ENCODE assay signal across 8 cellular contexts in genomic region chr2:3379647-3380534, GRCh38. TPM values are rescaled to one million over a fixed set of nuclear protein-coding genes. Genes with fewer than 3 reads are reported as not detected.
DNase-seq lines count a peak whose midpoint lies in the region; ATAC-seq and TF ChIP-seq lines count a peak whose summit lies in the region.

TSS of gene TRAPPC12 (plus strand) at chr2:3379694. CDS start at chr2:3387624, 7,930 bp downstream.

- under 1% methylated on average over 61 of the region's 61 CpGs for WGBS in liver

- peak; percentile 48 to 53 for TF ChIP-seq RAD21 in liver (IDR thresholded peaks at IDR 0.05)

- H3K27me3 ChIP-seq in BE2C (no peaks in the 10 kb centered on the region), liver (ENCODE audit: control insufficient read depth in 4 of 4, insufficient read depth in 4 of 4, low read length in 3 of 4) (no peaks in the 10 kb centered on the region)

- H3K9ac ChIP-seq in liver (ENCODE audit: low read depth in 1 of 2, low read length in 2 of 2), result peak within 1 kb of the TSS; percentile 48 to 91

- H3K27ac ChIP-seq in liver (ENCODE audit: low read depth in 1 of 2, low read length in 2 of 2), result peak within 1 kb of the TSS; percentile 91 to 98

- H3K9me3 ChIP-seq in BE2C (no peaks in the 10 kb centered on the region), liver (ENCODE audit: control insufficient read depth in 4 of 4, low read length in 3 of 4) (no peaks in the 10 kb centered on the region)

- H3K4me1 ChIP-seq in BE2C (peaks cover 7% of the 10 kb centered on the region; the same call in 1 of the 2 replicates), liver (ENCODE audit: control insufficient read depth in 4 of 4, insufficient read depth in 4 of 4, low read length in 3 of 4) (peaks cover 5 to 37% (median 32%) of the 10 kb centered on the region in 4 donors)

- H3K36me3 ChIP-seq in BE2C, result no peaks in the 10 kb centered on the region
- H3K36me3 ChIP-seq in liver (ENCODE audit: control insufficient read depth in 4 of 4, insufficient read depth in 3 of 4, low read depth in 1 of 4, low read length in 3 of 4), result peaks cover 0 to 3% (median 0%) of the 10 kb centered on the region in 4 donors

- DNase-seq in BE2C (peak; percentile 92), NCI-H748 (lab: John Stamatoyannopoulos, UW; ENCODE audit: unreplicated experiment) (peak; percentile 96), dermis blood vessel endothelial cell (peak; percentile 86)
- peak; percentile 85 to 94 for DNase-seq in activated CD4-positive, alpha-beta T cell treated with anti-CD3 and anti-CD28 coated beads, Interleukin-2, amount 50 U/mL, for 24 hours (ENCODE audit: low read depth in 1 of 2, low spot score in 1 of 2)
- peak; percentile 91 to 92 for DNase-seq in stimulated activated CD4-positive, alpha-beta T cell treated with anti-CD3 and anti-CD28 coated beads, Interleukin-4, amount 100 ng/mL, for 4 hours

- TF ChIP-seq CTCF in BE2C (IDR thresholded peaks at IDR 0.05; ENCODE audit: low read depth, low read length) (peak; percentile 59), liver (IDR thresholded peaks at IDR 0.05; ENCODE audit: low read depth, low read length, missing input control) (no peak)

- ATAC-seq in GM19025 (IDR thresholded peaks at IDR 0.05; ENCODE audit: low read depth, unreplicated experiment), result peak; percentile 71
- ATAC-seq in HG03342 (IDR thresholded peaks at IDR 0.05; ENCODE audit: unreplicated experiment), result peak; percentile 72

- H3K4me3 ChIP-seq in BE2C (ENCODE audit: low read depth, low read length) (peak within 1 kb of the TSS; percentile 88), liver (ENCODE audit: low read depth in 1 of 3, low read length in 3 of 3) (peak within 1 kb of the TSS; percentile 63 to 99 (median 80))

TF ChIP-seq in liver, 16 proteins besides CTCF, POLR2A, EP300 and RAD21:
- peak; percentile 51 for TF ChIP-seq HNF4G (IDR thresholded peaks at IDR 0.05)
- TF ChIP-seq, protein P1, sequence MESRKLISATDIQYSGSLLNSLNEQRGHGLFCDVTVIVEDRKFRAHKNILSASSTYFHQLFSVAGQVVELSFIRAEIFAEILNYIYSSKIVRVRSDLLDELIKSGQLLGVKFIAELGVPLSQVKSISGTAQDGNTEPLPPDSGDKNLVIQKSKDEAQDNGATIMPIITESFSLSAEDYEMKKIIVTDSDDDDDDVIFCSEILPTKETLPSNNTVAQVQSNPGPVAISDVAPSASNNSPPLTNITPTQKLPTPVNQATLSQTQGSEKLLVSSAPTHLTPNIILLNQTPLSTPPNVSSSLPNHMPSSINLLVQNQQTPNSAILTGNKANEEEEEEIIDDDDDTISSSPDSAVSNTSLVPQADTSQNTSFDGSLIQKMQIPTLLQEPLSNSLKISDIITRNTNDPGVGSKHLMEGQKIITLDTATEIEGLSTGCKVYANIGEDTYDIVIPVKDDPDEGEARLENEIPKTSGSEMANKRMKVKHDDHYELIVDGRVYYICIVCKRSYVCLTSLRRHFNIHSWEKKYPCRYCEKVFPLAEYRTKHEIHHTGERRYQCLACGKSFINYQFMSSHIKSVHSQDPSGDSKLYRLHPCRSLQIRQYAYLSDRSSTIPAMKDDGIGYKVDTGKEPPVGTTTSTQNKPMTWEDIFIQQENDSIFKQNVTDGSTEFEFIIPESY (IDR thresholded peaks at IDR 0.05), result peak; percentile 58
- peak; percentile 13 for TF ChIP-seq FOXA1 (IDR thresholded peaks at IDR 0.05)
- peak; percentile 44 to 79 for TF ChIP-seq EGR1 (IDR thresholded peaks at IDR 0.05; ENCODE audit: low read depth in 2 of 2)
- TF ChIP-seq SP1 (IDR thresholded peaks at IDR 0.05), result peak; percentile 77
- peak; percentile 25 for TF ChIP-seq TAF1 (conservative IDR thresholded peaks at IDR 0.05)
- no peak for TF ChIP-seq NR2F2 (IDR thresholded peaks at IDR 0.05)
- TF ChIP-seq YY1 (IDR thresholded peaks at IDR 0.05), result peak; percentile 54
- peak; percentile 75 to 80 for TF ChIP-seq HNF4A (conservative IDR thresholded peaks at IDR 0.05)
- TF ChIP-seq, protein P2, sequence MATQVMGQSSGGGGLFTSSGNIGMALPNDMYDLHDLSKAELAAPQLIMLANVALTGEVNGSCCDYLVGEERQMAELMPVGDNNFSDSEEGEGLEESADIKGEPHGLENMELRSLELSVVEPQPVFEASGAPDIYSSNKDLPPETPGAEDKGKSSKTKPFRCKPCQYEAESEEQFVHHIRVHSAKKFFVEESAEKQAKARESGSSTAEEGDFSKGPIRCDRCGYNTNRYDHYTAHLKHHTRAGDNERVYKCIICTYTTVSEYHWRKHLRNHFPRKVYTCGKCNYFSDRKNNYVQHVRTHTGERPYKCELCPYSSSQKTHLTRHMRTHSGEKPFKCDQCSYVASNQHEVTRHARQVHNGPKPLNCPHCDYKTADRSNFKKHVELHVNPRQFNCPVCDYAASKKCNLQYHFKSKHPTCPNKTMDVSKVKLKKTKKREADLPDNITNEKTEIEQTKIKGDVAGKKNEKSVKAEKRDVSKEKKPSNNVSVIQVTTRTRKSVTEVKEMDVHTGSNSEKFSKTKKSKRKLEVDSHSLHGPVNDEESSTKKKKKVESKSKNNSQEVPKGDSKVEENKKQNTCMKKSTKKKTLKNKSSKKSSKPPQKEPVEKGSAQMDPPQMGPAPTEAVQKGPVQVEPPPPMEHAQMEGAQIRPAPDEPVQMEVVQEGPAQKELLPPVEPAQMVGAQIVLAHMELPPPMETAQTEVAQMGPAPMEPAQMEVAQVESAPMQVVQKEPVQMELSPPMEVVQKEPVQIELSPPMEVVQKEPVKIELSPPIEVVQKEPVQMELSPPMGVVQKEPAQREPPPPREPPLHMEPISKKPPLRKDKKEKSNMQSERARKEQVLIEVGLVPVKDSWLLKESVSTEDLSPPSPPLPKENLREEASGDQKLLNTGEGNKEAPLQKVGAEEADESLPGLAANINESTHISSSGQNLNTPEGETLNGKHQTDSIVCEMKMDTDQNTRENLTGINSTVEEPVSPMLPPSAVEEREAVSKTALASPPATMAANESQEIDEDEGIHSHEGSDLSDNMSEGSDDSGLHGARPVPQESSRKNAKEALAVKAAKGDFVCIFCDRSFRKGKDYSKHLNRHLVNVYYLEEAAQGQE (IDR thresholded peaks at IDR 0.05), result peak; percentile 71
- TF ChIP-seq ATF3 (IDR thresholded peaks at IDR 0.05), result peak; percentile 10
- TF ChIP-seq, protein P3, sequence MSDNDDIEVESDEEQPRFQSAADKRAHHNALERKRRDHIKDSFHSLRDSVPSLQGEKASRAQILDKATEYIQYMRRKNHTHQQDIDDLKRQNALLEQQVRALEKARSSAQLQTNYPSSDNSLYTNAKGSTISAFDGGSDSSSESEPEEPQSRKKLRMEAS (IDR thresholded peaks at IDR 0.05), result peak; percentile 86
- peak; percentile 77 to 87 for TF ChIP-seq RXRA (IDR thresholded peaks at IDR 0.05)
- TF ChIP-seq JUND (IDR thresholded peaks at IDR 0.05), result peak in 1 of 2 donors; percentile 22
- peak; percentile 69 for TF ChIP-seq FOXA2 (IDR thresholded peaks at IDR 0.05)
- peak; percentile 93 to 98 for TF ChIP-seq GABPA (IDR thresholded peaks at IDR 0.05 in 1 of 2, conservative IDR thresholded peaks at IDR 0.05 in 1 of 2)
TF ChIP-seq in liver: peak in this region for 15.

RNA-seq across cellular contexts. Expression of gene TRAPPC12, which starts in this region (rescaled TPM):
- polyA plus RNA-seq in BE2C (2012; ENCODE audit: insufficient read depth, insufficient read length, low read depth), result 103 TPM
- total RNA-seq in dermis blood vessel endothelial cell (35.7 and 63.0 TPM in 2 replicates), liver (10 to 100 TPM; 42.7 to 60.9 TPM)
- 10 to 100 TPM; 30.2 to 36.7 TPM for polyA plus RNA-seq in liver

Comparison
In these comparisons a context has a peak if more than half of its experiments do, and no peak if none do; other contexts are left out.
1. Peak in every context shown above with its lines: DNase-seq, ATAC-seq, H3K4me3 ChIP-seq and H3K27ac ChIP-seq.